11 cellular contexts compared by ENCODE assay signal in the genomic region with DNA sequence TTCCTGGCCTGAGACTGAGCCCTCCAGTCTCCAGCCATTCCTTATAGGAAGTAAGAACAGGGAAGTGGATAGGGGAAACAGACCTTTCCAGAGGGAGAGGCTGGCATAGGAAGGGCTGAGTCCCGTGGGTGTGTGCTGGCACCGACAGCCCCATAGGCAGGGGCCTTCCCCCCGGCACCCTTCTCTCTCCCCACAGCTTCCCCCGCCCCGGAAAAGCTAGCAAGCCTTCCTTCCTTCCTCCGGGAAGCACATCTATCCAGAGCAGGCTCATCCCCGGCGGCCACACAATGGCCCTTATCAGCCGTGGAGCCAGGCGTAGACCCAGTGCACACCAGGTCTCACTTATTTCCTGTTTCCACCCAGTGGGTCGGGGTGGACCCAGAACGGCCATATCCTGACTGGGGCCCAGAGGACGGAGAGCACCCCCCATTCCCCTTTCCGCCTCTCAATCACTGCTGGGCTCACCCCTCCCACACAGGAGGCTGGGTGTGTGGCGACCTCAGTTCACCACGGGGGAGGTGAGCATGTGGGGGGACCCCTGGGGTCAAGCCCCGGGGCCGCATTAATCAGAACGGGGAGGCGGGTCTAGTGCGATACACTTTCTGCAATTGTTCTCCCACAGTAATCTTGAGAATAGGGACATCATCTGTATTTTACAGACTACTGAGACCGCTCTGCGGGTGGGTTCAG. TPM values are rescaled to one million over a fixed set of nuclear protein-coding genes. Genes with fewer than 3 reads are reported as not detected.
DNase-seq lines count a peak whose midpoint lies in the region; ATAC-seq and TF ChIP-seq lines count a peak whose summit lies in the region.
"Had no signal": no experiment of that assay in that cellular context is flagged by ENCODE, and none has a peak within 500 bp of the region (broad histone marks: within the 10 kb centered on the region; RNA-seq: fewer than 3 reads in every experiment).

No MANE protein-coding gene starts in this region.

- POLR2A ChIA-PET in naive thymus-derived CD4-positive, alpha-beta T cell (lab: Charles Lee) = interaction anchor here (1.1 kb wide), 1 partner anchor 30 kb away, joined by 3 read pairs; no protein-coding TSS in a partner anchor

- H3K4me1 Mint-ChIP-seq in activated naive CD8-positive, alpha-beta T cell (ENCODE audit: low read depth) = peaks cover 15% of the 10 kb centered on the region
- peaks cover 15% of the 10 kb centered on the region for H3K4me1 Mint-ChIP-seq in activated naive CD8-positive, alpha-beta T cell treated with anti-CD3 and anti-CD28 coated beads for 36 hours
- H3K4me1 Mint-ChIP-seq in endothelial cell (ENCODE audit: unreplicated experiment) = peaks cover 28% of the 10 kb centered on the region
- H3K4me1 Mint-ChIP-seq in naive thymus-derived CD4-positive, alpha-beta T cell = peaks cover 0 to 41% (median 32%) of the 10 kb centered on the region in 7 donors

- H3K27me3 Mint-ChIP-seq in activated naive CD8-positive, alpha-beta T cell = no peaks in the 10 kb centered on the region
- peaks cover 12% of the 10 kb centered on the region for H3K27me3 Mint-ChIP-seq in activated naive CD8-positive, alpha-beta T cell treated with anti-CD3 and anti-CD28 coated beads for 36 hours
- H3K27me3 Mint-ChIP-seq in endothelial cell (ENCODE audit: unreplicated experiment) = peaks cover 15% of the 10 kb centered on the region
- H3K27me3 Mint-ChIP-seq in naive thymus-derived CD4-positive, alpha-beta T cell = peaks cover 0 to 4% (median 0%) of the 10 kb centered on the region in 5 donors

- ATAC-seq in naive thymus-derived CD4-positive, alpha-beta T cell = no peak
- peak; percentile 9 to 54 for ATAC-seq in upper lobe of left lung (ENCODE audit: low FRiP score in 2 of 2)
- ATAC-seq in HG03196 (IDR thresholded peaks at IDR 0.05; ENCODE audit: unreplicated experiment) = no peak

- H3K36me3 Mint-ChIP-seq in activated naive CD8-positive, alpha-beta T cell = no peaks in the 10 kb centered on the region
- no peaks in the 10 kb centered on the region for H3K36me3 Mint-ChIP-seq in activated naive CD8-positive, alpha-beta T cell treated with anti-CD3 and anti-CD28 coated beads for 36 hours
- peaks cover 19% of the 10 kb centered on the region for H3K36me3 Mint-ChIP-seq in endothelial cell (ENCODE audit: low read depth, unreplicated experiment)
- H3K36me3 Mint-ChIP-seq in naive thymus-derived CD4-positive, alpha-beta T cell = peaks cover 0 to 4% (median 0%) of the 10 kb centered on the region in 5 donors

- H3K27me3 ChIP-seq in naive thymus-derived CD4-positive, alpha-beta T cell (ENCODE audit: control insufficient read depth in 2 of 2, insufficient read depth in 2 of 2, low read length in 2 of 2) = no peaks in the 10 kb centered on the region
- H3K27me3 ChIP-seq in upper lobe of left lung = no peaks in the 10 kb centered on the region

- peak overlapping the region; percentile 53 for H3K4me3 Mint-ChIP-seq in activated naive CD8-positive, alpha-beta T cell
- no peak overlapping the region for H3K4me3 Mint-ChIP-seq in activated naive CD8-positive, alpha-beta T cell treated with anti-CD3 and anti-CD28 coated beads for 36 hours
- peak overlapping the region; percentile 86 for H3K4me3 Mint-ChIP-seq in endothelial cell (ENCODE audit: unreplicated experiment)
- peak overlapping the region in 7 of 10 donors; percentile 25 to 91 (median 49) for H3K4me3 Mint-ChIP-seq in naive thymus-derived CD4-positive, alpha-beta T cell
- H3K4me3 Mint-ChIP-seq: T-helper 2 cell treated with Interferon-gamma antibody and Interleukin-4, amounts not matched to agents 5 μg/mL and 100 μg/mL, for 36 hours had no signal

- 50 to 67% methylated on average over 12 to 23 of the region's 23 CpGs for WGBS in upper lobe of left lung, 2 donors

- no peak overlapping the region for H3K27ac Mint-ChIP-seq in activated naive CD8-positive, alpha-beta T cell
- no peak overlapping the region for H3K27ac Mint-ChIP-seq in activated naive CD8-positive, alpha-beta T cell treated with anti-CD3 and anti-CD28 coated beads for 36 hours
- H3K27ac Mint-ChIP-seq in endothelial cell (ENCODE audit: unreplicated experiment) = peak overlapping the region; percentile 93
- peak overlapping the region in 5 of 9 donors; percentile 51 to 77 (median 64) for H3K27ac Mint-ChIP-seq in naive thymus-derived CD4-positive, alpha-beta T cell
- H3K27ac Mint-ChIP-seq: T-helper 2 cell treated with Interferon-gamma antibody and Interleukin-4, amounts not matched to agents 5 μg/mL and 100 μg/mL, for 36 hours had no signal

- in situ Hi-C loops in GM13976 (cut with MboI; ENCODE audit: low sequenced_read_pairs, unreplicated experiment) = no loop called here

- no peaks in the 10 kb centered on the region for H3K9me3 Mint-ChIP-seq in activated naive CD8-positive, alpha-beta T cell (ENCODE audit: low read depth)
- H3K9me3 Mint-ChIP-seq in activated naive CD8-positive, alpha-beta T cell treated with anti-CD3 and anti-CD28 coated beads for 36 hours = no peaks in the 10 kb centered on the region
- no peaks in the 10 kb centered on the region for H3K9me3 Mint-ChIP-seq in endothelial cell (ENCODE audit: unreplicated experiment)
- peaks cover 0 to 2% (median 0%) of the 10 kb centered on the region in 11 donors for H3K9me3 Mint-ChIP-seq in naive thymus-derived CD4-positive, alpha-beta T cell
- H3K9me3 Mint-ChIP-seq: T-helper 2 cell treated with Interferon-gamma antibody and Interleukin-4, amounts not matched to agents 5 μg/mL and 100 μg/mL, for 36 hours had no signal

- DNase-seq in activated naive CD8-positive, alpha-beta T cell treated with anti-CD3 and anti-CD28 coated beads for 36 hours = no peak
- peak; percentile 46 for DNase-seq in endothelial cell (ENCODE audit: low spot score)
- no peak for DNase-seq in naive thymus-derived CD4-positive, alpha-beta T cell
- peak in 1 of 2 donors; percentile 65 for DNase-seq in upper lobe of left lung
- DNase-seq in GM13976 (ENCODE audit: low spot score) = no peak
- DNase-seq in DMS53 (lab: John Stamatoyannopoulos, UW) = no peak
- DNase-seq: activated effector memory CD4-positive, alpha-beta T cell treated with anti-CD3 and anti-CD28 coated beads, Interleukin-2, amount 50 U/mL, for 16 hours; NCI-H69 had no signal

- no peak for TF ChIP-seq CTCF in endothelial cell (IDR thresholded peaks at IDR 0.05; ENCODE audit: unreplicated experiment)
- TF ChIP-seq CTCF in upper lobe of left lung (IDR thresholded peaks at IDR 0.05) = no peak
- TF ChIP-seq CTCF in GM13976 (IDR thresholded peaks at IDR 0.05; ENCODE audit: borderline replicate concordance, control extremely low read depth, extremely low read depth, insufficient read depth, missing control alignments) = no peak

- no peak overlapping the region for H3K4me3 ChIP-seq in naive thymus-derived CD4-positive, alpha-beta T cell (ENCODE audit: low read length)
- peak overlapping the region in 3 of 4 donors; percentile 59 to 82 (median 72) for H3K4me3 ChIP-seq in upper lobe of left lung

- peaks cover 0 to 35% (median 0%) of the 10 kb centered on the region in 3 experiments for H3K36me3 ChIP-seq in naive thymus-derived CD4-positive, alpha-beta T cell (ENCODE audit: control insufficient read depth in 2 of 3, insufficient read depth in 3 of 3, low read length in 3 of 3)
- peaks cover 9 to 37% (median 32%) of the 10 kb centered on the region in 4 donors for H3K36me3 ChIP-seq in upper lobe of left lung

- peak in 1 of 4 donors; percentile 35 for TF ChIP-seq EP300 in upper lobe of left lung (IDR thresholded peaks at IDR 0.05)

- no peak overlapping the region for H3K27ac ChIP-seq in naive thymus-derived CD4-positive, alpha-beta T cell (ENCODE audit: low read depth, low read length)
- peak overlapping the region; percentile 91 to 96 (median 94) for H3K27ac ChIP-seq in upper lobe of left lung

- H3K9me3 ChIP-seq in naive thymus-derived CD4-positive, alpha-beta T cell (ENCODE audit: control insufficient read depth in 2 of 3, low read length in 3 of 3) = no peaks in the 10 kb centered on the region
- no peaks in the 10 kb centered on the region for H3K9me3 ChIP-seq in upper lobe of left lung

- CTCF ChIA-PET in naive thymus-derived CD4-positive, alpha-beta T cell (lab: Charles Lee) = no interaction called here

- intact Hi-C loops in naive thymus-derived CD4-positive, alpha-beta T cell (cut with micrococcal nuclease) = no loop called here

- TF ChIP-seq POLR2A in upper lobe of left lung (IDR thresholded peaks at IDR 0.05) = no peak

- peaks cover 8 to 32% of the 10 kb centered on the region in 2 donors for H3K4me1 ChIP-seq in naive thymus-derived CD4-positive, alpha-beta T cell (ENCODE audit: control insufficient read depth in 2 of 2, insufficient read depth in 2 of 2, low read length in 2 of 2)
- peaks cover 59 to 73% (median 64%) of the 10 kb centered on the region in 4 donors for H3K4me1 ChIP-seq in upper lobe of left lung

RNA-seq across cellular contexts. Expression of gene MYO1C, which starts 0.9 kb away (rescaled TPM):
- total RNA-seq in activated naive CD8-positive, alpha-beta T cell treated with anti-CD3 and anti-CD28 coated beads for 36 hours = 10 to 100 TPM; 10.5 to 11.7 TPM
- 117 TPM for total RNA-seq in endothelial cell (ENCODE audit: unreplicated experiment)
- total RNA-seq in naive thymus-derived CD4-positive, alpha-beta T cell = 10 to 100 TPM; 10.3 to 37.0 (median 23.6) TPM
- polyA plus RNA-seq in naive thymus-derived CD4-positive, alpha-beta T cell = 1 to 10 TPM; 4.4 to 4.7 TPM
- total RNA-seq in upper lobe of left lung = 100 to 1,000 TPM; 186 to 358 (median 266) TPM

RNA-seq across cellular contexts. Expression of gene INPP5K, which starts 23.0 kb away (rescaled TPM):
- 10 to 100 TPM; 18.1 to 18.2 TPM for total RNA-seq in activated naive CD8-positive, alpha-beta T cell treated with anti-CD3 and anti-CD28 coated beads for 36 hours
- total RNA-seq in endothelial cell (ENCODE audit: unreplicated experiment) = 40.9 TPM
- 100 to 1,000 TPM in 2 of 5 experiments, 10 to 100 TPM in 3; 50.5 to 184 (median 84.2) TPM for total RNA-seq in naive thymus-derived CD4-positive, alpha-beta T cell
- 10 to 100 TPM; 72.9 to 84.3 TPM for polyA plus RNA-seq in naive thymus-derived CD4-positive, alpha-beta T cell
- total RNA-seq in upper lobe of left lung = 100 to 1,000 TPM in 2 of 6 donors, 10 to 100 TPM in 4; 60.9 to 155 (median 84.6) TPM

RNA-seq across cellular contexts. Expression of gene CRK, which starts 37.4 kb away (rescaled TPM):
- 10 to 100 TPM; 13.5 to 14.0 TPM for total RNA-seq in activated naive CD8-positive, alpha-beta T cell treated with anti-CD3 and anti-CD28 coated beads for 36 hours
- total RNA-seq in endothelial cell (ENCODE audit: unreplicated experiment) (119 TPM), upper lobe of left lung (100 to 1,000 TPM in 1 of 6 donors, 10 to 100 TPM in 5; 37.7 to 121 (median 65.8) TPM)
- 10 to 100 TPM; 16.9 to 29.0 (median 20.9) TPM for total RNA-seq in naive thymus-derived CD4-positive, alpha-beta T cell
- polyA plus RNA-seq in naive thymus-derived CD4-positive, alpha-beta T cell = 10 to 100 TPM; 20.0 to 24.3 TPM

Comparison
In these comparisons a context has a peak if more than half of its experiments do, and no peak if none do; other contexts are left out.
1. H3K27ac Mint-ChIP-seq: peak in endothelial cell (single experiment) and naive thymus-derived CD4-positive, alpha-beta T cell (5 of 9); none in activated naive CD8-positive, alpha-beta T cell (single experiment) and activated naive CD8-positive, alpha-beta T cell treated with anti-CD3 and anti-CD28 coated beads for 36 hours (single experiment).
2. ATAC-seq: peak in upper lobe of left lung (2 of 2); none in naive thymus-derived CD4-positive, alpha-beta T cell (single experiment) and HG03196 (single experiment).